In the genomic region with DNA sequence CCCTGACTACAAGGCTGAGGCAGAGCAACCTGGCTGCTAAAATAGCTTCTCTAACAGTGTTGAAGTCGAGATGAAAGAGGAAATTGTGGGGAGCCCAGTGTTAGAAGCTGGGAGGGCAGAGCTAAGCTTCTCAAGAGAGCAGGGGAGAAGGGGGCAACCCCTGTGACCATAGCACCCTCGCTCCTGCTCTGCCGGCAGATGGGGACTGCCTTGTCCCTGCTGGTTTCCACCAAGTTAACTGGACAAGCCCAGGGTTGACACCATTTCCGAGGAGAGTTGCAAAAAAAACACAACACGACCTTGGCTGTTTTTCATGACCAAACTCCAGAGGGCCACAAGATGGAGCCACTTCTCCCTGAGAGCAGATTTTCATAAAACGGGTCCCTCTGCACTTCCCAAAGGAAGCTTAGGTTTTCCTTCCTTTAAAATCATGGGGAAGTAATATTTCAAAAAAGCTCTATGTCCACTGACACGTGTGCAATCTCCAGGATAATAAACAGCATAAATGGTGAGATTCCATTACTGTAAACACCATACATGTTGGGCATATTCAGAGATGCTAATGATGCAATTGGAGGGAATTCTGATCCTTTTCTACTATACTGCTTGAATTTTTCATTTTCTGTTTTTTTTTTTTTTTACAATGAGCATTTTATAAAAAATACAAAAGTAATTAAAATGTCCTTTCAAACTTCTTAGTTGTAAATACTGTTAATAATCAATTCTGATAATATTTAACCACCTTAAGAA, we compare ENCODE assay signal across 8 cellular contexts.
DNase-seq lines count a peak whose midpoint lies in the region; ATAC-seq and TF ChIP-seq lines count a peak whose summit lies in the region.

No MANE protein-coding gene starts in this region.

- no peak for ATAC-seq in HG02852 (IDR thresholded peaks at IDR 0.05; ENCODE audit: unreplicated experiment)

- H3K27ac Mint-ChIP-seq in nephron progenitor cell, result no peak overlapping the region

- H3K27ac ChIP-seq in AG04450 (ENCODE audit: low read depth, low read length) (no peak overlapping the region), esophagus muscularis mucosa (replicated peaks in 1 of 4) (no peak overlapping the region), spleen (peak overlapping the region in 5 of 8 donors; percentile 1 to 58 (median 45))

- H3K27me3 ChIP-seq in AG04450 (ENCODE audit: control insufficient read depth, insufficient read depth, low read length) (no peaks in the 10 kb centered on the region), esophagus muscularis mucosa (no peaks in the 10 kb centered on the region), spleen (replicated peaks in 1 of 7) (no peaks in the 10 kb centered on the region)

- DNase-seq in AG04450 (ENCODE audit: low read depth, low spot score), result no peak
- peak; percentile 50 for DNase-seq in RPMI7951 (ENCODE audit: low read depth)
- no peak for DNase-seq in esophagus muscularis mucosa (ENCODE audit: extremely low spot score)
- no peak for DNase-seq in spleen
- DNase-seq in nephron progenitor cell, result no peak
- DNase-seq in NCI-H2081 treated with DMSO at 0.1 percent for 48 hours (lab: John Stamatoyannopoulos, UW), result no peak

- H3K9me3 ChIP-seq in AG04450 (ENCODE audit: control insufficient read depth, insufficient read depth, low read length), result no peaks in the 10 kb centered on the region; the same call in 1 of the 2 replicates
- no peaks in the 10 kb centered on the region for H3K9me3 ChIP-seq in esophagus muscularis mucosa
- no peaks in the 10 kb centered on the region for H3K9me3 ChIP-seq in spleen

- intact Hi-C loops in esophagus muscularis mucosa (cut with DNase I), result no loop called here
- intact Hi-C loops in spleen (cut with DNase I; ENCODE audit: low total_unique reads), result loop anchor here (10.0 kb wide), 2 partner anchors 411 to 569 kb away; partner anchors contain the start of gene DNAJC1

- POLR2A ChIA-PET in AG04450 (lab: Yijun Ruan, JAX), result interaction anchor here (0.7 to 1.3 kb wide), 2 partner anchors 25 to 234 kb away, joined by 3 to 4 read pairs; no protein-coding TSS in a partner anchor

- TF ChIP-seq POLR2A in esophagus muscularis mucosa (IDR thresholded peaks at IDR 0.05; ENCODE audit: low read depth) (no peak), spleen (IDR thresholded peaks at IDR 0.05) (no peak)

- H3K4me3 Mint-ChIP-seq in nephron progenitor cell, result no peak overlapping the region

- H3K9me3 Mint-ChIP-seq in nephron progenitor cell, result peaks cover 12% of the 10 kb centered on the region

- peak; percentile 60 for TF ChIP-seq CTCF in AG04450 (IDR thresholded peaks at IDR 0.05; ENCODE audit: low read depth, low read length)
- TF ChIP-seq CTCF in GM12873 (IDR thresholded peaks at IDR 0.05; ENCODE audit: insufficient read depth, low read depth, low read length, missing control alignments), result peak; percentile 55
- TF ChIP-seq CTCF in esophagus muscularis mucosa (IDR thresholded peaks at IDR 0.05), result peak in 2 of 3 experiments; percentile 34 to 37
- peak in 8 of 11 experiments; percentile 17 to 54 (median 46) for TF ChIP-seq CTCF in spleen (IDR thresholded peaks at IDR 0.05 in 8 of 11, conservative IDR thresholded peaks at IDR 0.05 in 3 of 11)
- no peak for TF ChIP-seq CTCF in nephron progenitor cell (IDR thresholded peaks at IDR 0.05)

- 70% methylated on average over 7 of the region's 7 CpGs for WGBS in esophagus muscularis mucosa
- 44 to 55% (median 51%) methylated on average over 7 of the region's 7 CpGs for WGBS in spleen, 5 donors

- peaks cover 0 to 2% (median 0%) of the 10 kb centered on the region in 4 donors for H3K4me1 ChIP-seq in esophagus muscularis mucosa
- peaks cover 0 to 62% (median 13%) of the 10 kb centered on the region in 6 donors for H3K4me1 ChIP-seq in spleen

- no peak for TF ChIP-seq EP300 in esophagus muscularis mucosa (IDR thresholded peaks at IDR 0.05)

- H3K36me3 Mint-ChIP-seq in nephron progenitor cell (ENCODE audit: low read depth), result peaks cover 81% of the 10 kb centered on the region

- H3K36me3 ChIP-seq in esophagus muscularis mucosa (peaks cover 0 to 54% (median 17%) of the 10 kb centered on the region in 4 donors), spleen (peaks cover 0 to 95% (median 48%) of the 10 kb centered on the region in 6 donors)

- peaks cover 13% of the 10 kb centered on the region for H3K4me1 Mint-ChIP-seq in nephron progenitor cell

- no peak overlapping the region for H3K4me3 ChIP-seq in AG04450 (ENCODE audit: low read depth, low read length)
- no peak overlapping the region for H3K4me3 ChIP-seq in esophagus muscularis mucosa
- no peak overlapping the region for H3K4me3 ChIP-seq in spleen

- CTCF ChIA-PET in AG04450 (lab: Charles Lee), result interaction anchor here (0.5 to 4.8 kb wide), 39 partner anchors 9 to 1611 kb away, joined by 3 to 79 read pairs (median 4); no protein-coding TSS in a partner anchor

- H3K27me3 Mint-ChIP-seq in nephron progenitor cell (ENCODE audit: low read depth, poor library complexity), result no peaks in the 10 kb centered on the region

Comparison
In these comparisons a context has a peak if more than half of its experiments do, and no peak if none do; other contexts are left out.
1. H3K27ac ChIP-seq: peak in spleen (5 of 8); none in AG04450 (single experiment) and esophagus muscularis mucosa (0 of 4).